16 cellular contexts compared by ENCODE assay signal in the genomic region with DNA sequence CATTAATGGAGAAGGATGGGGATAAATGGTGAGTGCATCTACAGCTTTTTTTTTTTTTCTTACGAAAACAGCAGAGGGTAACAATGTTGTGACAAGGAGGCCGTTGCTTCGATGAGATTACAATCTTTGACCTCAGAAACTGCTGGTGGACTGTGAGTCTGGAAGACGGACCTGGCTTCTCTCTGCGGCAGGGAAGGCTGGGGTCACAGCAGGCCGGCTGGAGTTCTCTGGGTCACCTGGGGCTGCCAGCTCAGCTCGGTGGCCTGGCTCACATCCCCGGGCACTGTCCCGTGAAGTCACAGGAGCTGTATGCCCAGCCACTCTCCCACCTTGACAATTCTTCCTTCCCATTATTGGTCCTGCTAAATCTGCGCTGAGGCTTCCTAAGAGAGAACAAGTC.
"Had no signal": no experiment of that assay in that cellular context is flagged by ENCODE, and none has a peak within 500 bp of the region (broad histone marks: within the 10 kb centered on the region; RNA-seq: fewer than 3 reads in every experiment).

No MANE protein-coding gene starts in this region.

- H3K27ac Mint-ChIP-seq: activated naive CD4-positive, alpha-beta T cell treated with anti-CD3 and anti-CD28 coated beads for 36 hours; activated naive CD8-positive, alpha-beta T cell treated with anti-CD3 and anti-CD28 coated beads, Interleukin-2, amount 10 ng/mL, durations not matched to agents 7 days and 5 days; activated T-helper 2 cell treated with anti-CD3 and anti-CD28 coated beads, Interferon-gamma antibody, Interleukin-2, Interleukin-4, amounts not matched to agents 10 μg/mL and 5 μg/mL and 100 μg/mL, durations not matched to agents 14 hours and 24 hours and 36 hours; natural killer cell treated with Interleukin-12 subunit alpha and Interleukin-12 subunit beta and Interleukin-15 and Interleukin-18, amount 100 ng/mL, for 72 hours; T-cell; WTC11 had no signal

- H3K4me3 Mint-ChIP-seq: activated naive CD4-positive, alpha-beta T cell treated with anti-CD3 and anti-CD28 coated beads for 36 hours; activated naive CD8-positive, alpha-beta T cell treated with anti-CD3 and anti-CD28 coated beads, Interleukin-2, amount 10 ng/mL, durations not matched to agents 7 days and 5 days; activated T-cell treated with anti-CD3 and anti-CD28 coated beads, Interleukin-2, amount 50 U/mL, for 4 hours; natural killer cell treated with Interleukin-12 subunit alpha and Interleukin-12 subunit beta and Interleukin-15 and Interleukin-18, amount 100 ng/mL, for 72 hours; T-cell; WTC11 had no signal

- H3K27me3 ChIP-seq: breast epithelium, esophagus muscularis mucosa, pancreas had no signal

- H3K27ac ChIP-seq: breast epithelium, coronary artery, esophagus muscularis mucosa, neutrophil, pancreas had no signal

- H3K36me3 ChIP-seq: breast epithelium, esophagus muscularis mucosa, neutrophil, pancreas had no signal

- DNase-seq: activated CD8-positive, alpha-beta memory T cell treated with anti-CD3 and anti-CD28 coated beads, Interleukin-2, amount 50 U/mL, for 48 hours; activated naive CD4-positive, alpha-beta T cell treated with anti-CD3 and anti-CD28 coated beads for 36 hours; activated naive CD8-positive, alpha-beta T cell treated with anti-CD3 and anti-CD28 coated beads, Interleukin-2, amount 10 ng/mL, durations not matched to agents 7 days and 5 days; activated T-cell treated with anti-CD3 and anti-CD28 coated beads, Interleukin-2, amount 50 U/mL, for 4 hours; amniotic stem cell; pancreas; stimulated activated CD4-positive, alpha-beta T cell treated with anti-CD3 and anti-CD28 coated beads, Interleukin-4, amount 100 ng/mL, for 24 hours; stimulated activated naive CD4-positive, alpha-beta T cell treated with Interleukin-2 at 50 U/mL for 16 hours; T-cell had no signal

- H3K36me3 Mint-ChIP-seq: activated naive CD8-positive, alpha-beta T cell treated with anti-CD3 and anti-CD28 coated beads, Interleukin-2, amount 10 ng/mL, durations not matched to agents 7 days and 5 days; natural killer cell treated with Interleukin-12 subunit alpha and Interleukin-12 subunit beta and Interleukin-15 and Interleukin-18, amount 100 ng/mL, for 72 hours; T-cell; WTC11 had no signal

- H3K4me3 ChIP-seq: breast epithelium, coronary artery, esophagus muscularis mucosa, pancreas had no signal

- H3K9me3 Mint-ChIP-seq: activated naive CD4-positive, alpha-beta T cell treated with anti-CD3 and anti-CD28 coated beads for 36 hours; activated naive CD8-positive, alpha-beta T cell treated with anti-CD3 and anti-CD28 coated beads, Interleukin-2, amount 10 ng/mL, durations not matched to agents 7 days and 5 days; activated T-cell treated with anti-CD3 and anti-CD28 coated beads, Interleukin-2, amount 50 U/mL, for 4 hours; activated T-helper 2 cell treated with anti-CD3 and anti-CD28 coated beads, Interferon-gamma antibody, Interleukin-2, Interleukin-4, amounts not matched to agents 10 μg/mL and 5 μg/mL and 100 μg/mL, durations not matched to agents 14 hours and 24 hours and 36 hours; natural killer cell treated with Interleukin-12 subunit alpha and Interleukin-12 subunit beta and Interleukin-15 and Interleukin-18, amount 100 ng/mL, for 72 hours; T-cell; WTC11 had no signal

- H3K4me1 ChIP-seq: breast epithelium, pancreas had no signal

- ATAC-seq: activated T-cell treated with anti-CD3 and anti-CD28 coated beads, Interleukin-2, amount 50 U/mL, for 4 hours; natural killer cell treated with Interleukin-12 subunit alpha and Interleukin-12 subunit beta and Interleukin-15 and Interleukin-18, amount 100 ng/mL, for 72 hours; pancreas; T-cell; WTC11 had no signal

- H3K9me3 ChIP-seq: breast epithelium, esophagus muscularis mucosa, neutrophil, pancreas had no signal

- H3K4me1 Mint-ChIP-seq: activated naive CD8-positive, alpha-beta T cell treated with anti-CD3 and anti-CD28 coated beads, Interleukin-2, amount 10 ng/mL, durations not matched to agents 7 days and 5 days; T-cell; WTC11 had no signal
